10 cellular contexts compared by ENCODE assay signal in genomic region chr15:40100947-40101905, GRCh38. TPM values are rescaled to one million over a fixed set of nuclear protein-coding genes. Genes with fewer than 3 reads are reported as not detected.
A peak's percentile ranks its signal among the peaks of the same experiment; 100 is the strongest.
DNase-seq lines count a peak whose midpoint lies in the region; ATAC-seq, FAIRE-seq and TF ChIP-seq lines count a peak whose summit lies in the region.
"Had no signal": no experiment of that assay in that cellular context is flagged by ENCODE, and none has a peak within 500 bp of the region (broad histone marks: within the 10 kb centered on the region; RNA-seq: fewer than 3 reads in every experiment).

No MANE protein-coding gene starts in this region.

- peaks cover 2% of the 10 kb centered on the region for H3K27me3 Mint-ChIP-seq in activated T-helper 1 cell treated with anti-CD3 and anti-CD28 coated beads, Interleukin-12 subunit alpha, Interleukin-12 subunit beta, Interleukin-2, Interleukin-4 antibody, amounts not matched to agents 30 ng/mL and 10 ng/mL and 1 ng/mL, durations not matched to agents 14 hours and 24 hours and 36 hours (ENCODE audit: insufficient read depth)
- no peaks in the 10 kb centered on the region for H3K27me3 Mint-ChIP-seq in naive B cell

- no peaks in the 10 kb centered on the region for H3K27me3 ChIP-seq in A673 (replicated peaks; ENCODE audit: insufficient read depth, low read depth, low read length, poor library complexity)

- H3K36me3 ChIP-seq in A673 (ENCODE audit: insufficient read depth, low read length, poor library complexity, severe bottlenecking), result peaks cover 3% of the 10 kb centered on the region
- H3K36me3 ChIP-seq in mucosa of descending colon (ENCODE audit: low read depth), result no peaks in the 10 kb centered on the region

- peak; percentile 83 for FAIRE-seq in GM19239 (lab: Jason Lieb, UNC)
- FAIRE-seq: G401.6 had no signal

- H3K4me1 ChIP-seq in A673 (ENCODE audit: insufficient read depth, low read length, poor library complexity, severe bottlenecking) (peaks cover 93% of the 10 kb centered on the region), mucosa of descending colon (ENCODE audit: low read depth) (peaks cover 88% of the 10 kb centered on the region)

- no peak for TF ChIP-seq CTCF in A673 (conservative IDR thresholded peaks at IDR 0.05; ENCODE audit: low read depth, low read length)
- no peak for TF ChIP-seq CTCF in mucosa of descending colon (IDR thresholded peaks at IDR 0.05)

- peak overlapping the region; percentile 82 for H3K27ac Mint-ChIP-seq in activated T-helper 1 cell treated with anti-CD3 and anti-CD28 coated beads, Interleukin-12 subunit alpha, Interleukin-12 subunit beta, Interleukin-2, Interleukin-4 antibody, amounts not matched to agents 30 ng/mL and 10 ng/mL and 1 ng/mL, durations not matched to agents 14 hours and 24 hours and 36 hours
- peak overlapping the region; percentile 89 to 99 (median 95) for H3K27ac Mint-ChIP-seq in naive B cell

- H3K4me3 ChIP-seq in A673 (ENCODE audit: low read depth, low read length, poor library complexity, severe bottlenecking) (no peak overlapping the region), mucosa of descending colon (no peak overlapping the region)

- no peaks in the 10 kb centered on the region for H3K9me3 ChIP-seq in A673 (ENCODE audit: low read depth, low read length, poor library complexity, severe bottlenecking)
- H3K9me3 ChIP-seq in mucosa of descending colon, result no peaks in the 10 kb centered on the region

- ATAC-seq in naive B cell (ENCODE audit: low read depth in 2 of 2) (no peak), HG03175 (IDR thresholded peaks at IDR 0.05; ENCODE audit: unreplicated experiment) (no peak), mucosa of descending colon (no peak)

- H3K4me1 Mint-ChIP-seq in activated T-helper 1 cell treated with anti-CD3 and anti-CD28 coated beads, Interleukin-12 subunit alpha, Interleukin-12 subunit beta, Interleukin-2, Interleukin-4 antibody, amounts not matched to agents 30 ng/mL and 10 ng/mL and 1 ng/mL, durations not matched to agents 14 hours and 24 hours and 36 hours (ENCODE audit: low read depth), result peaks cover 86% of the 10 kb centered on the region
- H3K4me1 Mint-ChIP-seq in naive B cell, result peaks cover 62 to 97% (median 88%) of the 10 kb centered on the region in 3 donors

- DNase-seq in A673 (ENCODE audit: low spot score), result no peak
- no peak for DNase-seq in GM19239 (ENCODE audit: insufficient read length, low spot score)
- no peak for DNase-seq in activated T-helper 1 cell treated with anti-CD3 and anti-CD28 coated beads, Interleukin-12 subunit alpha, Interleukin-12 subunit beta, Interleukin-2, Interleukin-4 antibody, amounts not matched to agents 30 ng/mL and 10 ng/mL and 1 ng/mL, durations not matched to agents 14 hours and 24 hours and 36 hours (ENCODE audit: low spot score)
- DNase-seq in naive B cell, result no peak
- no peak for DNase-seq in NCI-H2029 treated with DMSO at 0.1 percent for 48 hours (lab: John Stamatoyannopoulos, UW)
- no peak for DNase-seq in NCI-H446 (lab: John Stamatoyannopoulos, UW)
- no peak for DNase-seq in mucosa of descending colon
- DNase-seq: stimulated activated CD4-positive, alpha-beta T cell treated with anti-CD3 and anti-CD28 coated beads, Interleukin-2, amount 100 ng/mL, for 24 hours had no signal

- BruUV-seq in A673 (replicated peaks; lab: Mats Ljungman, UMichigan), result no TSS peak

- H3K4me3 Mint-ChIP-seq in activated T-helper 1 cell treated with anti-CD3 and anti-CD28 coated beads, Interleukin-12 subunit alpha, Interleukin-12 subunit beta, Interleukin-2, Interleukin-4 antibody, amounts not matched to agents 30 ng/mL and 10 ng/mL and 1 ng/mL, durations not matched to agents 14 hours and 24 hours and 36 hours, result peak overlapping the region; percentile 49
- H3K4me3 Mint-ChIP-seq in naive B cell, result peak overlapping the region; percentile 43 to 90 (median 78)

- intact Hi-C loops in A673 (cut with micrococcal nuclease; ENCODE audit: unreplicated experiment) (no loop called here), mucosa of descending colon (cut with DNase I, micrococcal nuclease) (loop anchor here in 1 of 2 donors (10.0 kb wide), 1 partner anchor 56 kb away; no protein-coding TSS in a partner anchor)
- intact Hi-C loops in activated T-helper 1 cell treated with anti-CD3 and anti-CD28 coated beads, Interleukin-12 subunit alpha, Interleukin-12 subunit beta, Interleukin-2, Interleukin-4 antibody, amounts not matched to agents 30 ng/mL and 10 ng/mL and 1 ng/mL, durations not matched to agents 14 hours and 24 hours and 36 hours (cut with micrococcal nuclease), result loop anchor here (10.0 kb wide), 1 partner anchor 1416 kb away; no protein-coding TSS in a partner anchor

- CTCF ChIA-PET in A673 (lab: Charles Lee), result no interaction called here

- peaks cover 21% of the 10 kb centered on the region for H3K36me3 Mint-ChIP-seq in activated T-helper 1 cell treated with anti-CD3 and anti-CD28 coated beads, Interleukin-12 subunit alpha, Interleukin-12 subunit beta, Interleukin-2, Interleukin-4 antibody, amounts not matched to agents 30 ng/mL and 10 ng/mL and 1 ng/mL, durations not matched to agents 14 hours and 24 hours and 36 hours (ENCODE audit: low read depth)
- H3K36me3 Mint-ChIP-seq in naive B cell, result peaks cover 0 to 8% of the 10 kb centered on the region in 2 donors

- peak overlapping the region; percentile 55 for H3K27ac ChIP-seq in A673 (ENCODE audit: low read depth, low read length, poor library complexity, severe bottlenecking)

- H3K9me3 Mint-ChIP-seq in activated T-helper 1 cell treated with anti-CD3 and anti-CD28 coated beads, Interleukin-12 subunit alpha, Interleukin-12 subunit beta, Interleukin-2, Interleukin-4 antibody, amounts not matched to agents 30 ng/mL and 10 ng/mL and 1 ng/mL, durations not matched to agents 14 hours and 24 hours and 36 hours, result no peaks in the 10 kb centered on the region
- H3K9me3 Mint-ChIP-seq in naive B cell, result no peaks in the 10 kb centered on the region

- POLR2A ChIA-PET in A673 (lab: Charles Lee; ENCODE audit: low non-redundant PET), result interaction anchor here (0.7 kb wide), 1 partner anchor 54 kb away, joined by 22 read pairs; no protein-coding TSS in a partner anchor

RNA-seq across cellular contexts. Expression of gene BMF, which starts 7.5 kb away (rescaled TPM):
- total RNA-seq in A673 (2021) (18.5 and 29.9 TPM in 2 replicates), mucosa of descending colon (10 to 100 TPM; 12.6 to 32.1 (median 28.7) TPM)
- 10.1 and 16.5 TPM in 2 replicates for total RNA-seq in activated T-helper 1 cell treated with anti-CD3 and anti-CD28 coated beads, Interleukin-12 subunit alpha, Interleukin-12 subunit beta, Interleukin-2, Interleukin-4 antibody, amounts not matched to agents 30 ng/mL and 10 ng/mL and 1 ng/mL, durations not matched to agents 14 hours and 24 hours and 36 hours
- 1 to 10 TPM in 5 of 6 donors, under 1 TPM in 1; 0.66 to 7.7 (median 5.5) TPM for polyA plus RNA-seq in naive B cell (ENCODE audit: low read depth in 6 of 6)

RNA-seq across cellular contexts. Expression of gene BUB1B, which starts 59.6 kb away (rescaled TPM):
- total RNA-seq in A673 (2021), result 190 and 196 TPM in 2 replicates
- 71.0 and 76.1 TPM in 2 replicates for total RNA-seq in activated T-helper 1 cell treated with anti-CD3 and anti-CD28 coated beads, Interleukin-12 subunit alpha, Interleukin-12 subunit beta, Interleukin-2, Interleukin-4 antibody, amounts not matched to agents 30 ng/mL and 10 ng/mL and 1 ng/mL, durations not matched to agents 14 hours and 24 hours and 36 hours
- polyA plus RNA-seq in naive B cell (ENCODE audit: low read depth in 6 of 6), result 1 to 10 TPM in 3 of 6 donors, under 1 TPM in 3; 0.30 to 3.7 (median 0.78) TPM
- total RNA-seq in mucosa of descending colon, result 10 to 100 TPM in 1 of 3 donors, 1 to 10 TPM in 2; 5.0 to 13.6 (median 5.1) TPM
